ENCODE assay signal across 8 cellular contexts in the genomic region with DNA sequence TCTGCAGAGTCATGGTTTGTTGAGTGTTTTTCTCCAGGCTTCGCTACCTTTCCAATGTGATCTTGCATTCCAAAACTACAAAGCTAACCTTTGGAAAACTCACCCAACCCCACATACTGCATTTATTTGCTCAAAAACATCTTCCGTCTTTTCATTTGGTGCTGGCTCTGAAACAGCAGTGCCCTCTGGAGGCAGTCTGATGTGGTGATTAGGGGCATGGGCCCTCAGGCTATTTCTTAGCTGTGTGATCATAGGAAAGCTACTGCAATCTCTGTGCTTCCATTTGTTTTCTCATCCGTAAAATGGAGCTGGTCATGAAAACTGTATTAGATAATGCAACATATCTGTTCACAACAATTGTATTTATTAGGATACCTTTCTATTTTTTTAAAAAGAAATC. TPM values are rescaled to one million over a fixed set of nuclear protein-coding genes. Genes with fewer than 3 reads are reported as not detected.
DNase-seq lines count a peak whose midpoint lies in the region; ATAC-seq and TF ChIP-seq lines count a peak whose summit lies in the region.

No MANE protein-coding gene starts in this region.

- CTCF ChIA-PET in Caco-2 (lab: Charles Lee): interaction anchor here (0.6 to 0.9 kb wide), 4 partner anchors 18 to 469 kb away, joined by 3 to 8 read pairs (median 3); no protein-coding TSS in a partner anchor
- CTCF ChIA-PET in HEK293T (lab: Yijun Ruan, JAX): interaction anchor here (0.6 to 1.2 kb wide), 3 partner anchors 10 to 738 kb away, joined by 3 to 5 read pairs (median 3); no protein-coding TSS in a partner anchor
- CTCF ChIA-PET in CD4-positive, alpha-beta memory T cell (lab: Charles Lee; ENCODE audit: partially characterized antibody): interaction anchor here (0.6 to 1.4 kb wide), 9 partner anchors 9 to 1609 kb away, joined by 3 to 5 read pairs (median 4); no protein-coding TSS in a partner anchor

- H3K27me3 ChIP-seq in Caco-2 (replicated peaks; ENCODE audit: control insufficient read depth, insufficient read depth, low read length): no peaks in the 10 kb centered on the region
- no peaks in the 10 kb centered on the region for H3K27me3 ChIP-seq in CD4-positive, alpha-beta memory T cell (ENCODE audit: insufficient read depth, low read length)

- H3K27ac ChIP-seq in CD4-positive, alpha-beta memory T cell (ENCODE audit: low read depth, low read length): no peak overlapping the region

- H3K36me3 ChIP-seq in Caco-2 (ENCODE audit: control insufficient read depth, insufficient read depth, low read length): no peaks in the 10 kb centered on the region; the same call in 1 of the 2 replicates
- H3K36me3 ChIP-seq in CD4-positive, alpha-beta memory T cell (ENCODE audit: insufficient read depth, low read length): peaks cover 16% of the 10 kb centered on the region

- H3K27ac Mint-ChIP-seq in Caco-2 (ENCODE audit: unreplicated experiment): no peak overlapping the region
- peak overlapping the region in 2 of 7 donors; percentile 59 to 63 for H3K27ac Mint-ChIP-seq in CD4-positive, alpha-beta memory T cell

- 0 out of 2 replicates have a peak, but pooled peaks cover 3% of the 10 kb centered on the region for H3K4me1 ChIP-seq in Caco-2
- peaks cover 5% of the 10 kb centered on the region for H3K4me1 ChIP-seq in CD4-positive, alpha-beta memory T cell (ENCODE audit: insufficient read depth, low read length)

- intact Hi-C loops in Caco-2 (cut with micrococcal nuclease; ENCODE audit: unreplicated experiment): loop anchor here (5.0 kb wide), 1 partner anchor 507 kb away; no protein-coding TSS in a partner anchor
- intact Hi-C loops in CD4-positive, alpha-beta memory T cell (cut with micrococcal nuclease): no loop called here

- DNase-seq in Caco-2: peak; percentile 41 to 50
- peak; percentile 39 for DNase-seq in HEK293T (ENCODE audit: extremely low spot score)
- peak; percentile 68 for DNase-seq in inferior parietal cortex (ENCODE audit: extremely low spot score)
- no peak for DNase-seq in T1000 (lab: John Stamatoyannopoulos, UW)
- no peak for DNase-seq in CD4-positive, alpha-beta memory T cell

- no peaks in the 10 kb centered on the region for H3K9me3 ChIP-seq in Caco-2
- H3K9me3 ChIP-seq in CD4-positive, alpha-beta memory T cell (ENCODE audit: control insufficient read depth in 1 of 2, low read length in 2 of 2): no peaks in the 10 kb centered on the region

- POLR2A ChIA-PET in Caco-2 (lab: Charles Lee) (no interaction called here), HEK293T (lab: Yijun Ruan, JAX) (no interaction called here)
- POLR2A ChIA-PET in CD4-positive, alpha-beta memory T cell (lab: Charles Lee; ENCODE audit: partially characterized antibody): no interaction called here

- H3K9me3 Mint-ChIP-seq in Caco-2 (ENCODE audit: unreplicated experiment): no peaks in the 10 kb centered on the region
- no peaks in the 10 kb centered on the region for H3K9me3 Mint-ChIP-seq in CD4-positive, alpha-beta memory T cell

- TF ChIP-seq CTCF in Caco-2 (IDR thresholded peaks at IDR 0.05; ENCODE audit: insufficient read depth in 1 of 2, low read depth in 1 of 2, low read length in 1 of 2, severe bottlenecking in 1 of 2, unreplicated experiment in 1 of 2): peak; percentile 45 to 49
- peak; percentile 81 for TF ChIP-seq CTCF in WI38 (IDR thresholded peaks at IDR 0.05; ENCODE audit: low read depth, low read length)

- no peak overlapping the region for H3K4me3 ChIP-seq in Caco-2 (ENCODE audit: low read depth, low read length)
- no peak overlapping the region for H3K4me3 ChIP-seq in WI38 (ENCODE audit: low read depth, low read length)
- no peak overlapping the region for H3K4me3 ChIP-seq in CD4-positive, alpha-beta memory T cell (ENCODE audit: low read length in 2 of 2)

- H3K4me1 Mint-ChIP-seq in Caco-2 (ENCODE audit: low read depth, unreplicated experiment): peaks cover 27% of the 10 kb centered on the region
- peaks cover 12 to 26% (median 19%) of the 10 kb centered on the region in 4 donors for H3K4me1 Mint-ChIP-seq in CD4-positive, alpha-beta memory T cell

- H3K36me3 Mint-ChIP-seq in Caco-2 (ENCODE audit: insufficient read depth, unreplicated experiment): peaks cover 24% of the 10 kb centered on the region
- H3K36me3 Mint-ChIP-seq in CD4-positive, alpha-beta memory T cell: peaks cover 32 to 56% of the 10 kb centered on the region in 2 donors

- H3K4me3 Mint-ChIP-seq in Caco-2 (ENCODE audit: unreplicated experiment): no peak overlapping the region
- no peak overlapping the region for H3K4me3 Mint-ChIP-seq in CD4-positive, alpha-beta memory T cell

- H3K27me3 Mint-ChIP-seq in Caco-2 (ENCODE audit: insufficient read depth, unreplicated experiment): no peaks in the 10 kb centered on the region
- H3K27me3 Mint-ChIP-seq in CD4-positive, alpha-beta memory T cell: no peaks in the 10 kb centered on the region

- no TSS peak for BruUV-seq in Caco-2 (replicated peaks; lab: Mats Ljungman, UMichigan)

- ATAC-seq in HG03280 (IDR thresholded peaks at IDR 0.05; ENCODE audit: unreplicated experiment) (no peak), GM21526 (IDR thresholded peaks at IDR 0.05; ENCODE audit: low FRiP score, unreplicated experiment) (no peak)

TF ChIP-seq in HEK293T, 16 proteins besides CTCF, POLR2A, EP300 and RAD21:
- no peak for TF ChIP-seq BHLHE40 (IDR thresholded peaks at IDR 0.05; ENCODE audit: borderline replicate concordance)
- TF ChIP-seq HDGF (IDR thresholded peaks at IDR 0.05; ENCODE audit: borderline replicate concordance): no peak
- no peak for TF ChIP-seq CTBP1 (IDR thresholded peaks at IDR 0.05; ENCODE audit: borderline replicate concordance)
- no peak for TF ChIP-seq FOXA1 (IDR thresholded peaks at IDR 0.05)
- no peak for TF ChIP-seq L3MBTL2 (conservative IDR thresholded peaks at IDR 0.05)
- no peak for TF ChIP-seq LEF1 (IDR thresholded peaks at IDR 0.05; ENCODE audit: borderline replicate concordance)
- TF ChIP-seq PKNOX1 (IDR thresholded peaks at IDR 0.05): no peak
- no peak for TF ChIP-seq NFRKB (IDR thresholded peaks at IDR 0.05)
- no peak for TF ChIP-seq ELF4 (IDR thresholded peaks at IDR 0.05)
- no peak for TF ChIP-seq SP1 (IDR thresholded peaks at IDR 0.05)
- no peak for TF ChIP-seq SUZ12 (IDR thresholded peaks at IDR 0.05)
- TF ChIP-seq ZNF384 (IDR thresholded peaks at IDR 0.05): no peak
- no peak for TF ChIP-seq TARDBP (IDR thresholded peaks at IDR 0.05)
- no peak for TF ChIP-seq FOXK2 (IDR thresholded peaks at IDR 0.05)
- no peak for TF ChIP-seq ARNT (IDR thresholded peaks at IDR 0.05)
- no peak for TF ChIP-seq FOXM1 (IDR thresholded peaks at IDR 0.05; ENCODE audit: borderline replicate concordance)

RNA-seq across cellular contexts. Expression of gene MTHFS, which starts 47.0 kb away (rescaled TPM):
- 45.1 and 48.2 TPM in 2 replicates for total RNA-seq in Caco-2 (2022)
- 10 to 100 TPM; 21.3 to 25.6 TPM for total RNA-seq in CD4-positive, alpha-beta memory T cell
- 100 to 1,000 TPM in 1 of 2 donors, 10 to 100 TPM in 1; 62.9 to 136 TPM for polyA plus RNA-seq in CD4-positive, alpha-beta memory T cell

Comparison
In these comparisons a context has a peak if more than half of its experiments do, and no peak if none do; other contexts are left out.
1. DNase-seq: peak in Caco-2 (2 of 2), HEK293T (single experiment) and inferior parietal cortex (single experiment); none in T1000 (single experiment) and CD4-positive, alpha-beta memory T cell (0 of 5).